27 cellular contexts compared by ENCODE assay signal in genomic region chr14:69131176-69131575, GRCh38. TPM values are rescaled to one million over a fixed set of nuclear protein-coding genes. Genes with fewer than 3 reads are reported as not detected.
A peak's percentile ranks its signal among the peaks of the same experiment; 100 is the strongest.
DNase-seq lines count a peak whose midpoint lies in the region; ATAC-seq and TF ChIP-seq lines count a peak whose summit lies in the region.
"Had no signal": no experiment of that assay in that cellular context is flagged by ENCODE, and none has a peak within 500 bp of the region (broad histone marks: within the 10 kb centered on the region; RNA-seq: fewer than 3 reads in every experiment).

No MANE protein-coding gene starts in this region.

- no peak for ATAC-seq in activated T-cell treated with anti-CD3 and anti-CD28 coated beads, Interleukin-2, amount 50 U/mL, for 72 hours (replicated peaks in 1 of 2)
- ATAC-seq in central memory CD8-positive, alpha-beta T cell (replicated peaks; ENCODE audit: extremely low read depth, poor library complexity, severe bottlenecking): no peak
- no peak for ATAC-seq in stimulated activated effector memory CD8-positive, alpha-beta T cell treated with anti-CD3 and anti-CD28 coated beads, Interleukin-12 subunit alpha, Interleukin-12 subunit beta, amount 100 ng/mL, for 72 hours
- ATAC-seq: activated T-cell treated with anti-CD3 and anti-CD28 coated beads, Interleukin-2, amount 50 U/mL, for 4 hours; gastroesophageal sphincter; HCT116; left colon had no signal

- WGBS in ovary, 3 donors: 96 to 97% (median 97%) methylated on average over 2 of the region's 2 CpGs

- no peak overlapping the region for H2AFZ ChIP-seq in Karpas-422 (ENCODE audit: low read length)

- peak overlapping the region; percentile 45 for H3K4me2 ChIP-seq in Karpas-422 (ENCODE audit: low read depth, low read length, poor library complexity, severe bottlenecking)

- H3K36me3 ChIP-seq in Karpas-422 (ENCODE audit: insufficient read depth, low read length) (no peaks in the 10 kb centered on the region), ovary (no peaks in the 10 kb centered on the region)
- H3K36me3 ChIP-seq: gastroesophageal sphincter, SJSA1, stomach, thyroid gland had no signal

- no peak for DNase-seq in activated T-cell treated with anti-CD3 and anti-CD28 coated beads, Interleukin-2, amount 50 U/mL, for 72 hours
- DNase-seq in activated T-cell treated with anti-CD3 and anti-CD28 coated beads, Interleukin-2, amount 50 U/mL, for 1 hour: no peak
- DNase-seq in Karpas-422: no peak
- no peak for DNase-seq in central memory CD8-positive, alpha-beta T cell (ENCODE audit: low spot score in 2 of 2)
- no peak for DNase-seq in stimulated activated effector memory CD8-positive, alpha-beta T cell treated with anti-CD3 and anti-CD28 coated beads, Interleukin-12 subunit alpha, Interleukin-12 subunit beta, amount 100 ng/mL, for 72 hours (ENCODE audit: low spot score in 2 of 2)
- no peak for DNase-seq in effector CD8-positive, alpha-beta T cell (lab: John Stamatoyannopoulos, UW)
- no peak for DNase-seq in activated CD4-positive, alpha-beta T cell treated with anti-CD3 and anti-CD28 coated beads, Interleukin-2, amount 10 ng/mL, durations not matched to agents 7 days and 5 days
- DNase-seq in ovary: no peak
- DNase-seq: activated CD8-positive, alpha-beta memory T cell treated with anti-CD3 and anti-CD28 coated beads for 24 hours; activated naive CD4-positive, alpha-beta T cell treated with anti-CD3 and anti-CD28 coated beads for 36 hours; activated T-cell treated with anti-CD3 and anti-CD28 coated beads, Interleukin-2, amount 50 U/mL, for 4 hours; central memory CD4-positive, alpha-beta T cell; DMS53; GDM1; KG1; left colon; mesenchymal stem cell; NCI-H1417; NCI-H2029 treated with DMSO at 0.1 percent for 48 hours; NCI-H345; occipital lobe; stomach; T-helper 1 cell; thyroid gland had no signal

- intact Hi-C loops in ovary (cut with DNase I): no loop called here

- H3K9me3 ChIP-seq in Karpas-422 (ENCODE audit: low read length): no peaks in the 10 kb centered on the region
- H3K9me3 ChIP-seq in ovary: no peaks in the 10 kb centered on the region
- H3K9me3 ChIP-seq: gastroesophageal sphincter, SJSA1, stomach, thyroid gland had no signal

- H3K9ac ChIP-seq in Karpas-422 (ENCODE audit: low read length): no peak overlapping the region

- CTCF ChIA-PET in activated CD4-positive, alpha-beta T cell treated with anti-CD3 and anti-CD28 coated beads, Interleukin-2, amount 10 ng/mL, durations not matched to agents 7 days and 5 days (lab: Charles Lee): interaction anchor here (0.6 to 3.5 kb wide), 5 partner anchors 11 to 111 kb away, joined by 3 to 12 read pairs (median 4); no protein-coding TSS in a partner anchor

- TF ChIP-seq CTCF in ovary (IDR thresholded peaks at IDR 0.05): no peak

- H3K27me3 Mint-ChIP-seq in activated T-cell treated with anti-CD3 and anti-CD28 coated beads, Interleukin-2, amount 50 U/mL, for 72 hours (ENCODE audit: low read depth): no peaks in the 10 kb centered on the region
- H3K27me3 Mint-ChIP-seq in central memory CD8-positive, alpha-beta T cell: no peaks in the 10 kb centered on the region
- H3K27me3 Mint-ChIP-seq in activated CD4-positive, alpha-beta T cell treated with anti-CD3 and anti-CD28 coated beads, Interleukin-2, amount 10 ng/mL, durations not matched to agents 7 days and 5 days: no peaks in the 10 kb centered on the region

- TF ChIP-seq EP300 in ovary (IDR thresholded peaks at IDR 0.05): no peak

- no peak for TF ChIP-seq POLR2A in ovary (IDR thresholded peaks at IDR 0.05)

- H3K27ac Mint-ChIP-seq in activated T-cell treated with anti-CD3 and anti-CD28 coated beads, Interleukin-2, amount 50 U/mL, for 72 hours: peak overlapping the region; percentile 55
- H3K27ac Mint-ChIP-seq in central memory CD8-positive, alpha-beta T cell (ENCODE audit: low read depth): peak overlapping the region; percentile 69
- peak overlapping the region; percentile 96 for H3K27ac Mint-ChIP-seq in stimulated activated effector memory CD8-positive, alpha-beta T cell treated with anti-CD3 and anti-CD28 coated beads, Interleukin-12 subunit alpha, Interleukin-12 subunit beta, amount 100 ng/mL, for 72 hours
- no peak overlapping the region for H3K27ac Mint-ChIP-seq in activated CD4-positive, alpha-beta T cell treated with anti-CD3 and anti-CD28 coated beads, Interleukin-2, amount 10 ng/mL, durations not matched to agents 7 days and 5 days

- H3K4me3 ChIP-seq in Karpas-422 (ENCODE audit: low read length) (no peak overlapping the region), ovary (no peak overlapping the region)
- H3K4me3 ChIP-seq: gastroesophageal sphincter, SJSA1, stomach, thyroid gland had no signal

- H3K79me2 ChIP-seq in Karpas-422 (ENCODE audit: low read length): peaks cover 100% of the 10 kb centered on the region

- H3K4me1 ChIP-seq in Karpas-422 (ENCODE audit: low read length) (peaks cover 29% of the 10 kb centered on the region), ovary (ENCODE audit: insufficient read depth) (peaks cover 5% of the 10 kb centered on the region)

- no peaks in the 10 kb centered on the region for H3K9me2 ChIP-seq in Karpas-422 (replicated peaks; ENCODE audit: insufficient read depth, low read length)

- POLR2A ChIA-PET in activated CD4-positive, alpha-beta T cell treated with anti-CD3 and anti-CD28 coated beads, Interleukin-2, amount 10 ng/mL, durations not matched to agents 7 days and 5 days (lab: Charles Lee): no interaction called here

- H3K4me1 Mint-ChIP-seq in activated T-cell treated with anti-CD3 and anti-CD28 coated beads, Interleukin-2, amount 50 U/mL, for 72 hours (ENCODE audit: low read depth): peaks cover 74% of the 10 kb centered on the region
- H3K4me1 Mint-ChIP-seq in central memory CD8-positive, alpha-beta T cell: peaks cover 70% of the 10 kb centered on the region
- H3K4me1 Mint-ChIP-seq in stimulated activated effector memory CD8-positive, alpha-beta T cell treated with anti-CD3 and anti-CD28 coated beads, Interleukin-12 subunit alpha, Interleukin-12 subunit beta, amount 100 ng/mL, for 72 hours: peaks cover 55% of the 10 kb centered on the region
- H3K4me1 Mint-ChIP-seq in activated CD4-positive, alpha-beta T cell treated with anti-CD3 and anti-CD28 coated beads, Interleukin-2, amount 10 ng/mL, durations not matched to agents 7 days and 5 days: peaks cover 38% of the 10 kb centered on the region

- no peak overlapping the region for H3K4me3 Mint-ChIP-seq in activated T-cell treated with anti-CD3 and anti-CD28 coated beads, Interleukin-2, amount 50 U/mL, for 72 hours
- H3K4me3 Mint-ChIP-seq in central memory CD8-positive, alpha-beta T cell: no peak overlapping the region
- no peak overlapping the region for H3K4me3 Mint-ChIP-seq in stimulated activated effector memory CD8-positive, alpha-beta T cell treated with anti-CD3 and anti-CD28 coated beads, Interleukin-12 subunit alpha, Interleukin-12 subunit beta, amount 100 ng/mL, for 72 hours
- no peak overlapping the region for H3K4me3 Mint-ChIP-seq in activated CD4-positive, alpha-beta T cell treated with anti-CD3 and anti-CD28 coated beads, Interleukin-2, amount 10 ng/mL, durations not matched to agents 7 days and 5 days
- H3K4me3 Mint-ChIP-seq: activated naive CD4-positive, alpha-beta T cell treated with anti-CD3 and anti-CD28 coated beads for 36 hours; activated T-cell treated with anti-CD3 and anti-CD28 coated beads, Interleukin-2, amount 50 U/mL, for 4 hours had no signal

- no peaks in the 10 kb centered on the region for H3K9me3 Mint-ChIP-seq in activated T-cell treated with anti-CD3 and anti-CD28 coated beads, Interleukin-2, amount 50 U/mL, for 72 hours
- H3K9me3 Mint-ChIP-seq in central memory CD8-positive, alpha-beta T cell: no peaks in the 10 kb centered on the region
- no peaks in the 10 kb centered on the region for H3K9me3 Mint-ChIP-seq in stimulated activated effector memory CD8-positive, alpha-beta T cell treated with anti-CD3 and anti-CD28 coated beads, Interleukin-12 subunit alpha, Interleukin-12 subunit beta, amount 100 ng/mL, for 72 hours
- H3K9me3 Mint-ChIP-seq in activated CD4-positive, alpha-beta T cell treated with anti-CD3 and anti-CD28 coated beads, Interleukin-2, amount 10 ng/mL, durations not matched to agents 7 days and 5 days: no peaks in the 10 kb centered on the region
- H3K9me3 Mint-ChIP-seq: activated naive CD4-positive, alpha-beta T cell treated with anti-CD3 and anti-CD28 coated beads for 36 hours; activated T-cell treated with anti-CD3 and anti-CD28 coated beads, Interleukin-2, amount 50 U/mL, for 4 hours had no signal

- H3K27me3 ChIP-seq in Karpas-422 (ENCODE audit: low read length) (no peaks in the 10 kb centered on the region), ovary (no peaks in the 10 kb centered on the region)
- H3K27me3 ChIP-seq: gastroesophageal sphincter, SJSA1, stomach, thyroid gland had no signal

- H3K27ac ChIP-seq in Karpas-422 (ENCODE audit: low read length): no peak overlapping the region
- no peak overlapping the region for H3K27ac ChIP-seq in ovary
- H3K27ac ChIP-seq: gastroesophageal sphincter, SJSA1, stomach, thyroid gland had no signal

- peaks cover 0 to 2% of the 10 kb centered on the region in 2 donors for H3K36me3 Mint-ChIP-seq in activated T-cell treated with anti-CD3 and anti-CD28 coated beads, Interleukin-2, amount 50 U/mL, for 72 hours (ENCODE audit: insufficient read depth in 2 of 2)
- peaks cover 2% of the 10 kb centered on the region for H3K36me3 Mint-ChIP-seq in central memory CD8-positive, alpha-beta T cell (ENCODE audit: insufficient read depth)
- H3K36me3 Mint-ChIP-seq in stimulated activated effector memory CD8-positive, alpha-beta T cell treated with anti-CD3 and anti-CD28 coated beads, Interleukin-12 subunit alpha, Interleukin-12 subunit beta, amount 100 ng/mL, for 72 hours: no peaks in the 10 kb centered on the region
- H3K36me3 Mint-ChIP-seq in activated CD4-positive, alpha-beta T cell treated with anti-CD3 and anti-CD28 coated beads, Interleukin-2, amount 10 ng/mL, durations not matched to agents 7 days and 5 days (ENCODE audit: low read depth): peaks cover 5% of the 10 kb centered on the region

- H4K20me1 ChIP-seq in Karpas-422 (ENCODE audit: insufficient read depth, low read depth, low read length): no peaks in the 10 kb centered on the region

RNA-seq across cellular contexts. Expression of gene DCAF5, which starts 21.7 kb away (rescaled TPM):
- 10 to 100 TPM; 52.3 to 53.5 TPM for total RNA-seq in activated T-cell treated with anti-CD3 and anti-CD28 coated beads, Interleukin-2, amount 50 U/mL, for 72 hours
- total RNA-seq in Karpas-422 (2014; rRNA removed; shearing (Covaris generic); ENCODE audit: low replicate concordance): 39.8 and 45.5 TPM in 2 replicates
- 10 to 100 TPM; 44.6 to 48.9 TPM for total RNA-seq in activated CD4-positive, alpha-beta T cell treated with anti-CD3 and anti-CD28 coated beads, Interleukin-2, amount 10 ng/mL, durations not matched to agents 7 days and 5 days
- 10 to 100 TPM; 24.9 to 50.1 (median 42.4) TPM for total RNA-seq in ovary
- polyA plus RNA-seq in ovary: 10 to 100 TPM; 25.4 to 42.5 TPM
